10 cellular contexts compared by ENCODE assay signal in genomic region chr17:78817123-78817522, GRCh38.
DNase-seq lines count a peak whose midpoint lies in the region; ATAC-seq lines count a peak whose summit lies in the region.
"Had no signal": no experiment of that assay in that cellular context is flagged by ENCODE, and none has a peak within 500 bp of the region (broad histone marks: within the 10 kb centered on the region; RNA-seq: fewer than 3 reads in every experiment).

No MANE protein-coding gene starts in this region.

- peaks cover 57% of the 10 kb centered on the region for H3K36me3 Mint-ChIP-seq in T-helper 1 cell treated with Interleukin-12 subunit alpha and Interleukin-12 subunit beta and Interleukin-4 antibody, amounts not matched to agents 30 μg/mL and 1 μg/mL, for 36 hours (ENCODE audit: low read depth)
- H3K36me3 Mint-ChIP-seq in memory B cell = peaks cover 38% of the 10 kb centered on the region
- peaks cover 100% of the 10 kb centered on the region for H3K36me3 Mint-ChIP-seq in stimulated activated effector memory CD8-positive, alpha-beta T cell treated with anti-CD3 and anti-CD28 coated beads, Interleukin-12 subunit alpha, Interleukin-12 subunit beta, amount 100 ng/mL, for 72 hours

- ATAC-seq in memory B cell (ENCODE audit: low read depth) (no peak), GM18909 (IDR thresholded peaks at IDR 0.05; ENCODE audit: poor library complexity, unreplicated experiment) (no peak)
- ATAC-seq in stimulated activated effector memory CD8-positive, alpha-beta T cell treated with anti-CD3 and anti-CD28 coated beads, Interleukin-12 subunit alpha, Interleukin-12 subunit beta, amount 100 ng/mL, for 72 hours = peak; percentile 98

- DNase-seq in activated T-cell treated with anti-CD3 and anti-CD28 coated beads for 48 hours (ENCODE audit: low read depth) (peak; percentile 54), memory B cell (ENCODE audit: low spot score in 2 of 2) (no peak), NOMO-1 (lab: John Stamatoyannopoulos, UW; ENCODE audit: unreplicated experiment in 2 of 2) (no peak), HPDE6-E6E7 (ENCODE audit: extremely low spot score) (no peak), NCI-H2029 (lab: John Stamatoyannopoulos, UW) (no peak)
- peak; percentile 48 to 85 for DNase-seq in stimulated activated effector memory CD8-positive, alpha-beta T cell treated with anti-CD3 and anti-CD28 coated beads, Interleukin-12 subunit alpha, Interleukin-12 subunit beta, amount 100 ng/mL, for 72 hours (ENCODE audit: low spot score in 2 of 2)
- DNase-seq: SW 1271 had no signal

- peak overlapping the region; percentile 70 for H3K4me3 Mint-ChIP-seq in T-helper 1 cell treated with Interleukin-12 subunit alpha and Interleukin-12 subunit beta and Interleukin-4 antibody, amounts not matched to agents 30 μg/mL and 1 μg/mL, for 36 hours
- no peak overlapping the region for H3K4me3 Mint-ChIP-seq in memory B cell
- peak overlapping the region; percentile 59 for H3K4me3 Mint-ChIP-seq in stimulated activated effector memory CD8-positive, alpha-beta T cell treated with anti-CD3 and anti-CD28 coated beads, Interleukin-12 subunit alpha, Interleukin-12 subunit beta, amount 100 ng/mL, for 72 hours
- H3K4me3 Mint-ChIP-seq: mesothelial cell of epicardium had no signal

- peaks cover 49% of the 10 kb centered on the region for H3K4me1 Mint-ChIP-seq in T-helper 1 cell treated with Interleukin-12 subunit alpha and Interleukin-12 subunit beta and Interleukin-4 antibody, amounts not matched to agents 30 μg/mL and 1 μg/mL, for 36 hours (ENCODE audit: low read depth)
- peaks cover 10% of the 10 kb centered on the region for H3K4me1 Mint-ChIP-seq in memory B cell
- peaks cover 48% of the 10 kb centered on the region for H3K4me1 Mint-ChIP-seq in stimulated activated effector memory CD8-positive, alpha-beta T cell treated with anti-CD3 and anti-CD28 coated beads, Interleukin-12 subunit alpha, Interleukin-12 subunit beta, amount 100 ng/mL, for 72 hours
- H3K4me1 Mint-ChIP-seq: mesothelial cell of epicardium had no signal

- no peaks in the 10 kb centered on the region for H3K27me3 Mint-ChIP-seq in T-helper 1 cell treated with Interleukin-12 subunit alpha and Interleukin-12 subunit beta and Interleukin-4 antibody, amounts not matched to agents 30 μg/mL and 1 μg/mL, for 36 hours (ENCODE audit: low read depth)
- H3K27me3 Mint-ChIP-seq in memory B cell = no peaks in the 10 kb centered on the region

- H3K9me3 Mint-ChIP-seq in T-helper 1 cell treated with Interleukin-12 subunit alpha and Interleukin-12 subunit beta and Interleukin-4 antibody, amounts not matched to agents 30 μg/mL and 1 μg/mL, for 36 hours = no peaks in the 10 kb centered on the region
- H3K9me3 Mint-ChIP-seq in memory B cell = no peaks in the 10 kb centered on the region
- no peaks in the 10 kb centered on the region for H3K9me3 Mint-ChIP-seq in stimulated activated effector memory CD8-positive, alpha-beta T cell treated with anti-CD3 and anti-CD28 coated beads, Interleukin-12 subunit alpha, Interleukin-12 subunit beta, amount 100 ng/mL, for 72 hours
- H3K9me3 Mint-ChIP-seq: mesothelial cell of epicardium had no signal

- H3K27ac Mint-ChIP-seq in T-helper 1 cell treated with Interleukin-12 subunit alpha and Interleukin-12 subunit beta and Interleukin-4 antibody, amounts not matched to agents 30 μg/mL and 1 μg/mL, for 36 hours = peak overlapping the region; percentile 96
- peak overlapping the region; percentile 21 for H3K27ac Mint-ChIP-seq in memory B cell
- peak overlapping the region; percentile 89 for H3K27ac Mint-ChIP-seq in stimulated activated effector memory CD8-positive, alpha-beta T cell treated with anti-CD3 and anti-CD28 coated beads, Interleukin-12 subunit alpha, Interleukin-12 subunit beta, amount 100 ng/mL, for 72 hours
- H3K27ac Mint-ChIP-seq: mesothelial cell of epicardium had no signal

Comparison
In these comparisons a context has a peak if more than half of its experiments do, and no peak if none do; other contexts are left out.
1. H3K27ac Mint-ChIP-seq: peak in every context shown above with its lines; median percentile 96 in T-helper 1 cell treated with Interleukin-12 subunit alpha and Interleukin-12 subunit beta and Interleukin-4 antibody, amounts not matched to agents 30 μg/mL and 1 μg/mL, for 36 hours; 89 in stimulated activated effector memory CD8-positive, alpha-beta T cell treated with anti-CD3 and anti-CD28 coated beads, Interleukin-12 subunit alpha, Interleukin-12 subunit beta, amount 100 ng/mL, for 72 hours; 21 in memory B cell.
2. DNase-seq: peak in activated T-cell treated with anti-CD3 and anti-CD28 coated beads for 48 hours (single experiment) and stimulated activated effector memory CD8-positive, alpha-beta T cell treated with anti-CD3 and anti-CD28 coated beads, Interleukin-12 subunit alpha, Interleukin-12 subunit beta, amount 100 ng/mL, for 72 hours (2 of 2); none in memory B cell (0 of 2), NOMO-1 (0 of 2), HPDE6-E6E7 (single experiment) and NCI-H2029 (single experiment).